Comparison of ENCODE assay signal across 10 cellular contexts in the genomic region with DNA sequence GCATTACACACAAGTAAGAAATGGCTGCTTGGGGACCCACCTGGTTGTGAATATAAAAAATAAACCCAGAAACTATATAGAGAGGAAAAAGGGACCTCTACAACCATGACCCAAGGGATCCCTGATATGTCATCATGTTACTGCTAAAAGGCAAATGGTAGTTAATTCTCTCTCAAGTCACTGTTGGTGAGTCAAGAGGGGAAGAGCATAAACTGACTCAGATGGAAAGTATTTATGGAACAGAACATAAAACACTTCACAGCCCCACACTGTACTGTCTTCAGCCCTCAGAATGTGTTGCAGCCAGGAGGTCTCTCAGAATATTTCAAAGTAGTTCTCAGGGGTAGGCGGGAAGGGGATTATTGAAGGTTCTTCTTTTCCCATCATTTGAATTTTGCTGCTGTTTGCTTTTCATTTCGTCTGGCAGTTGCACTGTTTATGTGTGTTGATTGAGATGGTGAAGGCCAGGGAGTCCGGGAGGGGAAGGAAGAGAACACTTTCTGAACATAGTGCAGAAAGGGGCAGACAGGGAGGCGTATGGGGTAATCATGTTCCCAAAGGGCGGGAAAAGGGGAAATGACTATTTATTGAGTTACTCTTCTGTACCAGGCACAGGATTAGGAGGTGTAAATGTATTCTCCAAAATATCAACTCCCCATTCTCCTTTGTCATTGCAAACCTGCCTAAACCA.
DNase-seq lines count a peak whose midpoint lies in the region; ATAC-seq and TF ChIP-seq lines count a peak whose summit lies in the region.
"Had no signal": no experiment of that assay in that cellular context is flagged by ENCODE, and none has a peak within 500 bp of the region (broad histone marks: within the 10 kb centered on the region; RNA-seq: fewer than 3 reads in every experiment).

No MANE protein-coding gene starts in this region.

- ATAC-seq in HG02870 (IDR thresholded peaks at IDR 0.05; ENCODE audit: unreplicated experiment) (peak; percentile 55), HG02840 (IDR thresholded peaks at IDR 0.05; ENCODE audit: low FRiP score, unreplicated experiment) (no peak)

- no peak for TF ChIP-seq CTCF in astrocyte of the cerebellum (IDR thresholded peaks at IDR 0.05; ENCODE audit: low read depth, low read length, missing control alignments)

- DNase-seq in AG08395 (ENCODE audit: low spot score) (peak; percentile 88), astrocyte of the cerebellum (ENCODE audit: low read depth) (peak; percentile 18), lung microvascular endothelial cell (ENCODE audit: low read depth in 2 of 2) (peak; percentile 65 to 83), NCI-H2227 (lab: John Stamatoyannopoulos, UW; ENCODE audit: unreplicated experiment) (no peak), NK-92 (lab: John Stamatoyannopoulos, UW; ENCODE audit: unreplicated experiment) (no peak), NOMO-1 treated with DMSO at 0.1 percent for 48 hours (lab: John Stamatoyannopoulos, UW; ENCODE audit: unreplicated experiment) (no peak)
- DNase-seq: kidney, NCI-H1048 had no signal

- in situ Hi-C loops in astrocyte of the cerebellum (cut with HindIII; ENCODE audit: low sequenced_read_pairs), result no loop called here

- H3K4me3 ChIP-seq in astrocyte of the cerebellum (ENCODE audit: low read depth, low read length), result no peak overlapping the region

Comparison
In these comparisons a context has a peak if more than half of its experiments do, and no peak if none do; other contexts are left out.
1. DNase-seq: peak in AG08395 (single experiment), astrocyte of the cerebellum (single experiment) and lung microvascular endothelial cell (2 of 2); none in NCI-H2227 (single experiment), NK-92 (single experiment) and NOMO-1 treated with DMSO at 0.1 percent for 48 hours (single experiment).